Comparison of ENCODE assay signal across 19 cellular contexts in genomic region chr6:21792177-21792576, GRCh38.
DNase-seq lines count a peak whose midpoint lies in the region; ATAC-seq and TF ChIP-seq lines count a peak whose summit lies in the region.
"Had no signal": no experiment of that assay in that cellular context is flagged by ENCODE, and none has a peak within 500 bp of the region (broad histone marks: within the 10 kb centered on the region; RNA-seq: fewer than 3 reads in every experiment).

No MANE protein-coding gene starts in this region.

- POLR2A ChIA-PET in SK-N-SH (lab: Yijun Ruan, JAX), result no interaction called here

- H3K4me3 ChIP-seq in SK-N-SH (ENCODE audit: low read depth in 2 of 2, low read length in 1 of 2) (no peak overlapping the region), endodermal cell (ENCODE audit: low read length) (no peak overlapping the region), smooth muscle cell (no peak overlapping the region)
- H3K4me3 ChIP-seq: BLaER1, GM23248 had no signal

- no peaks in the 10 kb centered on the region for H4K20me1 ChIP-seq in SK-N-SH (ENCODE audit: insufficient read depth)
- H4K20me1 ChIP-seq in smooth muscle cell (ENCODE audit: low read depth), result no peaks in the 10 kb centered on the region
- H4K20me1 ChIP-seq: BLaER1 had no signal

- H3K9me2 ChIP-seq in SK-N-SH, result no peaks in the 10 kb centered on the region

- ATAC-seq in SK-N-SH treated with all-trans-retinoic acid at 6 μM for 48 hours, result no peak
- ATAC-seq in GM21423 (IDR thresholded peaks at IDR 0.05; ENCODE audit: unreplicated experiment), result no peak
- ATAC-seq: CD8-positive, alpha-beta T cell; HCT116 had no signal

- no peak for TF ChIP-seq CTCF in SK-N-SH (IDR thresholded peaks at IDR 0.05)
- no peak for TF ChIP-seq CTCF in endodermal cell (conservative IDR thresholded peaks at IDR 0.05)
- TF ChIP-seq CTCF in smooth muscle cell (IDR thresholded peaks at IDR 0.05; ENCODE audit: borderline replicate concordance, insufficient read depth, poor library complexity, severe bottlenecking), result no peak

- TF ChIP-seq EP300 in SK-N-SH (IDR thresholded peaks at IDR 0.05; ENCODE audit: borderline replicate concordance in 1 of 2, low read depth in 1 of 2, low read length in 1 of 2), result no peak

- H3K36me3 ChIP-seq in SK-N-SH (replicated peaks in 1 of 2; ENCODE audit: control insufficient read depth in 1 of 2, insufficient read depth in 2 of 2, low read length in 1 of 2) (peaks cover 0 to 10% of the 10 kb centered on the region in 2 experiments), endodermal cell (ENCODE audit: control insufficient read depth, insufficient read depth, low read length) (peaks cover 67% of the 10 kb centered on the region), smooth muscle cell (ENCODE audit: low read depth) (no peaks in the 10 kb centered on the region)
- H3K36me3 ChIP-seq: BLaER1 had no signal

- H3K9me3 Mint-ChIP-seq in endodermal cell, result peaks cover 6% of the 10 kb centered on the region
- H3K9me3 Mint-ChIP-seq in immature natural killer cell, result no peaks in the 10 kb centered on the region
- H3K9me3 Mint-ChIP-seq: CD8-positive, alpha-beta T cell; HFFc6 had no signal

- no peak overlapping the region for H3K9ac ChIP-seq in SK-N-SH
- H3K9ac ChIP-seq in endodermal cell (ENCODE audit: extremely low read depth, low read length, poor library complexity, severe bottlenecking), result no peak overlapping the region
- H3K9ac ChIP-seq in smooth muscle cell (ENCODE audit: low read depth), result no peak overlapping the region
- H3K9ac ChIP-seq: BLaER1, GM23248 had no signal

- no peak for TF ChIP-seq RAD21 in SK-N-SH (IDR thresholded peaks at IDR 0.05; ENCODE audit: low read length)

- H3K9me3 ChIP-seq in SK-N-SH (no peaks in the 10 kb centered on the region), endodermal cell (ENCODE audit: control insufficient read depth, low read length) (peaks cover 22% of the 10 kb centered on the region), smooth muscle cell (replicated peaks; ENCODE audit: low read depth) (no peaks in the 10 kb centered on the region)
- H3K9me3 ChIP-seq: Caco-2 had no signal

- H2AFZ ChIP-seq in SK-N-SH (ENCODE audit: low read depth) (no peak overlapping the region), smooth muscle cell (ENCODE audit: low read depth) (no peak overlapping the region)
- H2AFZ ChIP-seq: GM23248 had no signal

- peaks cover 51% of the 10 kb centered on the region for H3K36me3 Mint-ChIP-seq in endodermal cell (ENCODE audit: low read depth)
- no peaks in the 10 kb centered on the region for H3K36me3 Mint-ChIP-seq in immature natural killer cell
- H3K36me3 Mint-ChIP-seq: CD4-positive, CD25-positive, alpha-beta regulatory T cell; CD8-positive, alpha-beta T cell had no signal

- H3K4me1 ChIP-seq in SK-N-SH (ENCODE audit: control insufficient read depth in 1 of 2, insufficient read depth in 2 of 2, low read depth in 1 of 2, low read length in 1 of 2), result no peaks in the 10 kb centered on the region
- no peaks in the 10 kb centered on the region for H3K4me1 ChIP-seq in endodermal cell (ENCODE audit: control insufficient read depth, insufficient read depth, low read length)
- H3K4me1 ChIP-seq in smooth muscle cell (ENCODE audit: low read depth), result no peaks in the 10 kb centered on the region
- H3K4me1 ChIP-seq: BLaER1 had no signal

- H3K4me2 ChIP-seq in SK-N-SH, result no peak overlapping the region
- H3K4me2 ChIP-seq in smooth muscle cell, result peak overlapping the region; percentile 18
- H3K4me2 ChIP-seq: BLaER1 had no signal

- H3K27me3 ChIP-seq in SK-N-SH (ENCODE audit: insufficient read depth), result no peaks in the 10 kb centered on the region
- H3K27me3 ChIP-seq in endodermal cell (ENCODE audit: control insufficient read depth, insufficient read depth, low read length, poor library complexity, severe bottlenecking), result no peaks in the 10 kb centered on the region
- H3K27me3 ChIP-seq in smooth muscle cell (ENCODE audit: low read depth), result no peaks in the 10 kb centered on the region
- H3K27me3 ChIP-seq: BLaER1 had no signal

- H3K4me1 Mint-ChIP-seq in endodermal cell (peaks cover 2% of the 10 kb centered on the region), immature natural killer cell (no peaks in the 10 kb centered on the region)
- H3K4me1 Mint-ChIP-seq: B cell; CD4-positive, CD25-positive, alpha-beta regulatory T cell had no signal

- CTCF ChIA-PET in SK-N-SH (lab: Yijun Ruan, JAX), result no interaction called here

- no peak overlapping the region for H3K4me3 Mint-ChIP-seq in endodermal cell
- no peak overlapping the region for H3K4me3 Mint-ChIP-seq in immature natural killer cell
- H3K4me3 Mint-ChIP-seq: B cell; CD4-positive, CD25-positive, alpha-beta regulatory T cell; CD8-positive, alpha-beta T cell; HFFc6 had no signal

- H3K27ac Mint-ChIP-seq in endodermal cell (peak overlapping the region; percentile 45), immature natural killer cell (no peak overlapping the region)
- H3K27ac Mint-ChIP-seq: B cell; CD4-positive, CD25-positive, alpha-beta regulatory T cell; CD8-positive, alpha-beta T cell; HFFc6 had no signal

- no peaks in the 10 kb centered on the region for H3K27me3 Mint-ChIP-seq in endodermal cell (ENCODE audit: insufficient read depth)
- peaks cover 0 to 2% (median 0%) of the 10 kb centered on the region in 3 donors for H3K27me3 Mint-ChIP-seq in immature natural killer cell (ENCODE audit: low read depth in 3 of 3)
- H3K27me3 Mint-ChIP-seq: B cell; CD4-positive, CD25-positive, alpha-beta regulatory T cell had no signal

- DNase-seq in SK-N-SH (no peak), endodermal cell (no peak), smooth muscle cell (lab: John Stamatoyannopoulos, UW; ENCODE audit: unreplicated experiment) (no peak), immature natural killer cell (no peak)
- DNase-seq: Caco-2; CD4-positive, CD25-positive, alpha-beta regulatory T cell; CD8-positive, alpha-beta T cell; DMS153; DND-41; GM23248; H7; HFFc6 had no signal

- H3K27ac ChIP-seq in SK-N-SH (ENCODE audit: low read depth in 2 of 2, low read length in 1 of 2), result no peak overlapping the region
- H3K27ac ChIP-seq in endodermal cell (ENCODE audit: low read depth, low read length), result no peak overlapping the region
- peak overlapping the region; percentile 54 for H3K27ac ChIP-seq in smooth muscle cell (ENCODE audit: low read depth)
- H3K27ac ChIP-seq: 22Rv1, BLaER1, C4-2B, GM23248 had no signal

- H3F3A ChIP-seq in SK-N-SH (replicated peaks; ENCODE audit: insufficient read depth) (no peaks in the 10 kb centered on the region), smooth muscle cell (ENCODE audit: low read depth) (peaks cover 13% of the 10 kb centered on the region)

- no peaks in the 10 kb centered on the region; the same call in 1 of the 2 replicates for H3K79me2 ChIP-seq in SK-N-SH (ENCODE audit: insufficient read depth)
- H3K79me2 ChIP-seq in smooth muscle cell (ENCODE audit: low read depth), result no peaks in the 10 kb centered on the region

- 92% methylated on average over 4 of the region's 4 CpGs for WGBS in SK-N-SH (ENCODE audit: low lambda C conversion rate)
- WGBS in endodermal cell (ENCODE audit: insufficient coverage in 1 of 2, insufficient read length in 1 of 2), 2 experiments, result 90 to 93% methylated on average over 3 to 4 of the region's 4 CpGs
- 99% methylated on average over 4 of the region's 4 CpGs for WGBS in smooth muscle cell (ENCODE audit: low lambda C conversion rate)

TF ChIP-seq in SK-N-SH treated with all-trans-retinoic acid at 6 μM for 48 hours, 23 proteins besides CTCF, POLR2A, EP300 and RAD21:
- TF ChIP-seq ZFP30 (CRISPR knock-in tag; IDR thresholded peaks at IDR 0.05) (no peak), CSRNP3 (CRISPR knock-in tag; IDR thresholded peaks at IDR 0.05) (0 out of 2 replicates have a peak, but pooled peaks have one; percentile 6)

TF ChIP-seq in SK-N-SH, 30 proteins besides CTCF, POLR2A, EP300 and RAD21 (continues in another document):
- TF ChIP-seq TCF12 (IDR thresholded peaks at IDR 0.05) (no peak), RXRA (IDR thresholded peaks at IDR 0.05; ENCODE audit: borderline replicate concordance, low read depth) (no peak), SIN3A (IDR thresholded peaks at IDR 0.05; ENCODE audit: borderline replicate concordance, low read depth, low read length) (no peak), ELF1 (IDR thresholded peaks at IDR 0.05) (no peak), NFIC (IDR thresholded peaks at IDR 0.05; ENCODE audit: borderline replicate concordance) (no peak), CHD2 (IDR thresholded peaks at IDR 0.05; ENCODE audit: low read length, partially characterized antibody) (no peak), MXI1 (IDR thresholded peaks at IDR 0.05; ENCODE audit: low read depth, low read length) (no peak), FOXM1 (IDR thresholded peaks at IDR 0.05; ENCODE audit: low read depth) (no peak), REST (IDR thresholded peaks at IDR 0.05; ENCODE audit: low read depth, low read length) (no peak)
